ENCODE assay signal across 15 cellular contexts in genomic region chr7:104951546-104951945, GRCh38.
DNase-seq lines count a peak whose midpoint lies in the region; ATAC-seq, FAIRE-seq and TF ChIP-seq lines count a peak whose summit lies in the region.
"Had no signal": no experiment of that assay in that cellular context is flagged by ENCODE, and none has a peak within 500 bp of the region (broad histone marks: within the 10 kb centered on the region; RNA-seq: fewer than 3 reads in every experiment).

No MANE protein-coding gene starts in this region.

- H3K4me1 ChIP-seq in IMR-90 (ENCODE audit: control insufficient read depth, insufficient read depth, low read length) (peaks cover 3% of the 10 kb centered on the region; the same call in 1 of the 2 replicates), GM12878 (ENCODE audit: control insufficient read depth, insufficient read depth, low read length) (peaks cover 9% of the 10 kb centered on the region), thoracic aorta (ENCODE audit: control insufficient read depth in 1 of 2, low read depth in 2 of 2) (peaks cover 3 to 24% of the 10 kb centered on the region in 2 donors), smooth muscle cell (ENCODE audit: low read depth) (no peaks in the 10 kb centered on the region)
- H3K4me1 ChIP-seq: right lobe of liver had no signal

- CTCF ChIA-PET in IMR-90 (lab: Yijun Ruan, JAX), result no interaction called here
- CTCF ChIA-PET in GM12878 (lab: Yijun Ruan, JAX), result no interaction called here

- H3K18ac ChIP-seq in IMR-90 (ENCODE audit: low read depth, low read length), result no peak overlapping the region

- intact Hi-C loops in IMR-90 (cut with micrococcal nuclease) (no loop called here), GM12878 (cut with micrococcal nuclease; ENCODE audit: unreplicated experiment) (no loop called here)

- no peak overlapping the region for H3K4me2 ChIP-seq in IMR-90 (ENCODE audit: low read depth, low read length)
- H3K4me2 ChIP-seq in GM12878 (ENCODE audit: control insufficient read depth, insufficient read depth), result no peak overlapping the region
- H3K4me2 ChIP-seq in smooth muscle cell, result no peak overlapping the region

- H3K23ac ChIP-seq in IMR-90 (ENCODE audit: low read depth, low read length), result no peak overlapping the region

- TF ChIP-seq POLR2A in IMR-90 (IDR thresholded peaks at IDR 0.05; ENCODE audit: low read depth, low read length) (no peak), GM12878 (IDR thresholded peaks at IDR 0.05; ENCODE audit: low read depth, low read length) (no peak)

- no peaks in the 10 kb centered on the region for H3K79me1 ChIP-seq in IMR-90 (ENCODE audit: low read depth in 1 of 2, low read length in 2 of 2)

- DNase-seq in IMR-90 (peak; percentile 73), GM12878 (ENCODE audit: low read depth, low spot score) (no peak), iris pigment epithelial cell (ENCODE audit: low read depth) (peak; percentile 86), thoracic aorta (ENCODE audit: low spot score) (no peak), NCI-H226 (no peak), HT-29 (ENCODE audit: low spot score) (no peak), smooth muscle cell (lab: John Stamatoyannopoulos, UW; ENCODE audit: unreplicated experiment) (no peak)
- DNase-seq: activated CD4-positive, CD25-positive, alpha-beta regulatory T cell; activated effector memory CD4-positive, alpha-beta T cell treated with anti-CD3 and anti-CD28 coated beads, Interleukin-2, amount 50 U/mL, for 16 hours; DMS53; dorsolateral prefrontal cortex; midbrain; NCI-H510A treated with DMSO at 0.1 percent for 48 hours; right lobe of liver had no signal

- H3K4me3 ChIP-seq in IMR-90 (ENCODE audit: insufficient read depth, low read depth, low read length), result no peak overlapping the region
- H3K4me3 ChIP-seq in GM12878, result no peak overlapping the region
- H3K4me3 ChIP-seq in thoracic aorta, result peak overlapping the region; percentile 25
- no peak overlapping the region for H3K4me3 ChIP-seq in smooth muscle cell
- H3K4me3 ChIP-seq: dorsolateral prefrontal cortex, right lobe of liver had no signal

- no peak overlapping the region for H2AK5ac ChIP-seq in IMR-90 (ENCODE audit: low read depth, low read length)

- BruUV-seq in IMR-90 (replicated peaks; lab: Mats Ljungman, UMichigan), result no TSS peak
- no TSS peak for BruUV-seq in GM12878 (replicated peaks; lab: Mats Ljungman, UMichigan)

- H4K20me1 ChIP-seq in IMR-90 (ENCODE audit: insufficient read depth, low read length) (no peaks in the 10 kb centered on the region), GM12878 (ENCODE audit: control insufficient read depth, insufficient read depth) (no peaks in the 10 kb centered on the region), smooth muscle cell (ENCODE audit: low read depth) (no peaks in the 10 kb centered on the region)

- SMC1A ChIA-PET in GM12878 (lab: Charles Lee; ENCODE audit: uncharacterized antibody, unreplicated experiment), result interaction anchor here (0.6 kb wide), 1 partner anchor 31 kb away, joined by 3 read pairs; no protein-coding TSS in a partner anchor

- peak; percentile 67 for ATAC-seq in IMR-90 (ENCODE audit: low read depth)
- ATAC-seq in GM12878, result peak; percentile 35; the same call in 2 of the 3 replicates
- ATAC-seq in thoracic aorta (ENCODE audit: insufficient number of reproducible peaks, low FRiP score, low read depth), result peak; percentile 46
- ATAC-seq in GM18870 (IDR thresholded peaks at IDR 0.05; ENCODE audit: unreplicated experiment), result no peak
- ATAC-seq: right lobe of liver had no signal

- in situ Hi-C loops in IMR-90 (cut with MboI; ENCODE audit: low sequenced_read_pairs), result no loop called here
- in situ Hi-C loops in GM12878 (cut with MboI), result no loop called here

- no peak overlapping the region for H4K91ac ChIP-seq in IMR-90 (ENCODE audit: insufficient read depth, low read depth, low read length)

- no peak overlapping the region for H3K4ac ChIP-seq in IMR-90 (ENCODE audit: low read depth, low read length)

- H3K14ac ChIP-seq in IMR-90 (replicated peaks; ENCODE audit: low read depth, low read length), result no peak overlapping the region

- H3K9me1 ChIP-seq in IMR-90 (ENCODE audit: insufficient read depth, low read length), result no peaks in the 10 kb centered on the region

- no peak overlapping the region for H4K5ac ChIP-seq in IMR-90 (ENCODE audit: low read depth, low read length)

- no peak for TF ChIP-seq EP300 in GM12878 (IDR thresholded peaks at IDR 0.05; ENCODE audit: borderline replicate concordance in 1 of 2, control insufficient read depth in 1 of 2, low read depth in 2 of 2, low read length in 2 of 2)

- H3K27me3 ChIP-seq in IMR-90 (ENCODE audit: control insufficient read depth, insufficient read depth, low read length) (no peaks in the 10 kb centered on the region), GM12878 (replicated peaks in 1 of 2; ENCODE audit: control insufficient read depth in 2 of 2, insufficient read depth in 2 of 2, low read length in 1 of 2) (no peaks in the 10 kb centered on the region), thoracic aorta (replicated peaks; ENCODE audit: insufficient read depth) (no peaks in the 10 kb centered on the region), smooth muscle cell (ENCODE audit: low read depth) (no peaks in the 10 kb centered on the region)
- H3K27me3 ChIP-seq: dorsolateral prefrontal cortex, right lobe of liver had no signal

- no peak overlapping the region for H2BK15ac ChIP-seq in IMR-90 (ENCODE audit: low read depth, low read length)

- no peak for FAIRE-seq in GM12878 (lab: Jason Lieb, UNC)

- WGBS in IMR-90 (ENCODE audit: extremely low coverage in 2 of 2, insufficient read length in 1 of 2), 2 experiments, result 100% methylated on average over 1 of the region's 7 CpGs; no CpG with 5 or more reads in 1 of the 2 experiments
- WGBS in GM12878 (ENCODE audit: insufficient coverage, insufficient replicate concordance, low lambda C conversion rate, missing lambda C conversion rate), result 47% methylated on average over 7 of the region's 7 CpGs
- 87% methylated on average over 7 of the region's 7 CpGs for WGBS in smooth muscle cell (ENCODE audit: low lambda C conversion rate)

- H2BK5ac ChIP-seq in IMR-90 (ENCODE audit: low read depth, low read length, poor library complexity, severe bottlenecking), result no peak overlapping the region

- H2AK9ac ChIP-seq in IMR-90 (replicated peaks; ENCODE audit: low read depth, low read length, poor library complexity), result no peak overlapping the region

- no peak overlapping the region for H4K8ac ChIP-seq in IMR-90 (ENCODE audit: low read depth in 2 of 2, low read length in 2 of 2)

- POLR2A ChIA-PET in IMR-90 (lab: Charles Lee; ENCODE audit: unreplicated experiment), result no interaction called here
- POLR2A ChIA-PET in GM12878 (lab: Charles Lee), result no interaction called here

- no peaks in the 10 kb centered on the region for H3F3A ChIP-seq in smooth muscle cell (ENCODE audit: low read depth)

- TF ChIP-seq CTCF in IMR-90 (conservative IDR thresholded peaks at IDR 0.05; ENCODE audit: low read depth, low read length), result no peak
- no peak for TF ChIP-seq CTCF in GM12878 (IDR thresholded peaks at IDR 0.05 in 2 of 3, conservative IDR thresholded peaks at IDR 0.05 in 1 of 3; ENCODE audit: control insufficient read depth in 2 of 3, extremely low read depth in 1 of 3, insufficient read depth in 1 of 3, low read depth in 3 of 3, low read length in 3 of 3)
- no peak for TF ChIP-seq CTCF in thoracic aorta (IDR thresholded peaks at IDR 0.05)
- no peak for TF ChIP-seq CTCF in smooth muscle cell (IDR thresholded peaks at IDR 0.05; ENCODE audit: borderline replicate concordance, insufficient read depth, poor library complexity, severe bottlenecking)

- H2BK20ac ChIP-seq in IMR-90 (ENCODE audit: low read depth, low read length), result no peak overlapping the region

- no peak for TF ChIP-seq RAD21 in IMR-90 (IDR thresholded peaks at IDR 0.05; ENCODE audit: low read length)
- no peak for TF ChIP-seq RAD21 in GM12878 (IDR thresholded peaks at IDR 0.05; ENCODE audit: insufficient read depth, low read depth, low read length)

- H3K36me3 ChIP-seq in IMR-90 (ENCODE audit: control insufficient read depth, insufficient read depth, low read length) (no peaks in the 10 kb centered on the region), GM12878 (ENCODE audit: control insufficient read depth in 2 of 2, insufficient read depth in 2 of 2, low read length in 1 of 2) (no peaks in the 10 kb centered on the region), thoracic aorta (no peaks in the 10 kb centered on the region), smooth muscle cell (ENCODE audit: low read depth) (no peaks in the 10 kb centered on the region)
- H3K36me3 ChIP-seq: right lobe of liver had no signal

- H3K9me3 ChIP-seq in IMR-90 (ENCODE audit: control insufficient read depth, insufficient read depth, low read length) (no peaks in the 10 kb centered on the region), GM12878 (replicated peaks; ENCODE audit: control insufficient read depth, insufficient read depth, low read length) (no peaks in the 10 kb centered on the region), thoracic aorta (no peaks in the 10 kb centered on the region), smooth muscle cell (replicated peaks; ENCODE audit: low read depth) (no peaks in the 10 kb centered on the region)
- H3K9me3 ChIP-seq: right lobe of liver had no signal

- 0 out of 2 replicates have a peak overlapping the region, but pooled peaks have one; percentile 31 for H3K27ac ChIP-seq in IMR-90 (ENCODE audit: insufficient read depth, low read length)
- H3K27ac ChIP-seq in GM12878 (ENCODE audit: control insufficient read depth, insufficient read depth), result no peak overlapping the region
- peak overlapping the region; percentile 68 to 72 for H3K27ac ChIP-seq in thoracic aorta
- H3K27ac ChIP-seq in smooth muscle cell (ENCODE audit: low read depth), result no peak overlapping the region
- H3K27ac ChIP-seq: right lobe of liver had no signal

- RAD21 ChIA-PET in GM12878 (lab: Charles Lee; ENCODE audit: unreplicated experiment), result no interaction called here

- dilution Hi-C loops in IMR-90 (cut with HindIII; ENCODE audit: low sequenced_read_pairs, unreplicated experiment), result no loop called here

- no peaks in the 10 kb centered on the region for H3K79me2 ChIP-seq in GM12878 (ENCODE audit: control insufficient read depth, insufficient read depth, low read length)
- H3K79me2 ChIP-seq in smooth muscle cell (ENCODE audit: low read depth), result no peaks in the 10 kb centered on the region

- H2AFZ ChIP-seq in IMR-90 (replicated peaks; ENCODE audit: low read length, poor library complexity), result no peak overlapping the region
- no peak overlapping the region for H2AFZ ChIP-seq in GM12878 (ENCODE audit: control insufficient read depth, low read depth, low read length)
- H2AFZ ChIP-seq in smooth muscle cell (ENCODE audit: low read depth), result no peak overlapping the region

- H3K56ac ChIP-seq in IMR-90 (ENCODE audit: extremely low read depth, insufficient read depth, low read length), result no peak overlapping the region

- H3K9ac ChIP-seq in IMR-90 (ENCODE audit: low read depth, low read length) (no peak overlapping the region), GM12878 (ENCODE audit: control insufficient read depth, insufficient read depth, low read length) (no peak overlapping the region), smooth muscle cell (ENCODE audit: low read depth) (no peak overlapping the region)

- no peak overlapping the region for H2BK120ac ChIP-seq in IMR-90 (ENCODE audit: low read depth, low read length)

TF ChIP-seq in GM12878, 131 proteins besides CTCF, POLR2A, EP300 and RAD21:
- no peak for TF ChIP-seq SMARCA5 (IDR thresholded peaks at IDR 0.05)

Comparison
In these comparisons a context has a peak if more than half of its experiments do, and no peak if none do; other contexts are left out.
1. DNase-seq: peak in IMR-90 (single experiment) and iris pigment epithelial cell (single experiment); none in GM12878 (single experiment), thoracic aorta (single experiment), NCI-H226 (single experiment), HT-29 (single experiment) and smooth muscle cell (single experiment).
2. H3K27ac ChIP-seq: peak in IMR-90 (single experiment) and thoracic aorta (2 of 2); none in GM12878 (single experiment) and smooth muscle cell (single experiment).